In the genomic region with DNA sequence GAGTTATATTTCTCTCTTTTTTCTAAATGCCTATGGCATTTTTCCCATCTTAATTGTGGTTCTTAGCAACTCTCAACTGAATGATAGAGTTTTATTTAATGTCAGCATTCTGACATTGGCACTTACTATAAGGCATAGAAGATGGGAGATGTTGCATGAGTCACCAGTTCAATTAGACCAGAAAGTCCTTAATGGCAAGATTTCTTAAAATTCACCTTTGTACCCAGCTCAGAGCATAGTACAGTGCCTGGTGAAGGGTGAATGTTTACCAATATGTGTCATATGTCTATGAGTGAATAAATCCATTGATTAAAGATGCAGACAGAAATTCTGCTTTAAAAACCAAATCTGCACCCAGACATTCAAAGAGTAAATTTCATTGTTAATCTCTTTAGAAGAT, we compare ENCODE assay signal across 7 cellular contexts.
"Had no signal": no experiment of that assay in that cellular context is flagged by ENCODE, and none has a peak within 500 bp of the region (broad histone marks: within the 10 kb centered on the region; RNA-seq: fewer than 3 reads in every experiment).

No MANE protein-coding gene starts in this region.

- FAIRE-seq: HTR-8/SVneo had no signal

- DNase-seq: GM23248, GOT3, H9, HCEC 1CT, KBM-7 had no signal

- H3K27ac ChIP-seq: GM23248, KMS-11 had no signal
